13 cellular contexts compared by ENCODE assay signal in genomic region chr2:61493523-61493942, GRCh38. TPM values are rescaled to one million over a fixed set of nuclear protein-coding genes. Genes with fewer than 3 reads are reported as not detected.
DNase-seq lines count a peak whose midpoint lies in the region; ATAC-seq, FAIRE-seq and TF ChIP-seq lines count a peak whose summit lies in the region.
"Had no signal": no experiment of that assay in that cellular context is flagged by ENCODE, and none has a peak within 500 bp of the region (broad histone marks: within the 10 kb centered on the region; RNA-seq: fewer than 3 reads in every experiment).

No MANE protein-coding gene starts in this region.

- peak overlapping the region; percentile 85 to 89 for H3K27ac Mint-ChIP-seq in T-cell

- H3K4me3 Mint-ChIP-seq in T-cell, result peak overlapping the region; percentile 21 to 42 (median 37)

- H4K20me1 ChIP-seq in DOHH2 (ENCODE audit: control insufficient read depth, insufficient read depth, low read depth, low read length), result peaks cover 10% of the 10 kb centered on the region; the same call in 1 of the 2 replicates

- H3K27ac ChIP-seq in A673 (ENCODE audit: low read depth, low read length, poor library complexity, severe bottlenecking) (no peak overlapping the region), DOHH2 (ENCODE audit: low read depth, low read length) (0 out of 2 replicates have a peak overlapping the region, but pooled peaks have one; percentile 3)
- H3K27ac ChIP-seq: prostate gland, vagina had no signal

- no peaks in the 10 kb centered on the region for H3K27me3 Mint-ChIP-seq in T-cell

- POLR2A ChIA-PET in A673 (lab: Charles Lee; ENCODE audit: low non-redundant PET) (no interaction called here), T-cell (lab: Charles Lee) (interaction anchor here (0.5 to 0.7 kb wide), 6 partner anchors 26 to 369 kb away, joined by 3 to 12 read pairs (median 4); no protein-coding TSS in a partner anchor)

- no peak overlapping the region for H3K4me2 ChIP-seq in DOHH2 (ENCODE audit: low read length)

- H3K9me3 Mint-ChIP-seq in T-cell, result no peaks in the 10 kb centered on the region

- H3K27me3 ChIP-seq in A673 (replicated peaks; ENCODE audit: insufficient read depth, low read depth, low read length, poor library complexity), result no peaks in the 10 kb centered on the region
- no peaks in the 10 kb centered on the region for H3K27me3 ChIP-seq in DOHH2 (ENCODE audit: control insufficient read depth, low read length)
- H3K27me3 ChIP-seq: vagina had no signal

- CTCF ChIA-PET in A673 (lab: Charles Lee), result no interaction called here
- CTCF ChIA-PET in T-cell (lab: Charles Lee), result interaction anchor here in 1 of 2 donors (1.4 to 1.8 kb wide), 2 partner anchors 44 to 67 kb away, joined by 4 to 10 read pairs; no protein-coding TSS in a partner anchor

- DNase-seq in A673 (ENCODE audit: low spot score) (peak; percentile 33), T-cell (peak in 2 of 34 experiments; percentile 2 to 8), fibroblast of gingiva (ENCODE audit: low read depth) (peak; percentile 7), NCI-H1694 treated with DMSO at 0.1 percent for 48 hours (lab: John Stamatoyannopoulos, UW) (no peak), RCC 7860 (ENCODE audit: low spot score) (no peak)
- DNase-seq: DMS79, islet precursor cell, NCI-H446 treated with DMSO at 0.1 percent for 48 hours had no signal

- H3K79me2 ChIP-seq in DOHH2 (ENCODE audit: control insufficient read depth, low read length), result peaks cover 63% of the 10 kb centered on the region

- peaks cover 21% of the 10 kb centered on the region for H3F3A ChIP-seq in DOHH2 (ENCODE audit: control insufficient read depth, insufficient read depth)

- intact Hi-C loops in A673 (cut with micrococcal nuclease; ENCODE audit: unreplicated experiment), result no loop called here

- H3K36me3 ChIP-seq in A673 (ENCODE audit: insufficient read depth, low read length, poor library complexity, severe bottlenecking) (peaks cover 95% of the 10 kb centered on the region), DOHH2 (ENCODE audit: control insufficient read depth, low read length) (peaks cover 92% of the 10 kb centered on the region)
- H3K36me3 ChIP-seq: prostate gland had no signal

- ATAC-seq in T-cell (replicated peaks in 1 of 4) (peak; percentile 45 to 77 (median 65)), GM19035 (IDR thresholded peaks at IDR 0.05; ENCODE audit: unreplicated experiment) (no peak), GM18511 (IDR thresholded peaks at IDR 0.05; ENCODE audit: unreplicated experiment) (no peak)

- H3K4me3 ChIP-seq in A673 (ENCODE audit: low read depth, low read length, poor library complexity, severe bottlenecking), result no peak overlapping the region
- no peak overlapping the region for H3K4me3 ChIP-seq in DOHH2 (ENCODE audit: low read length)
- H3K4me3 ChIP-seq: prostate gland, vagina had no signal

- H3K9me2 ChIP-seq in DOHH2 (replicated peaks; ENCODE audit: control insufficient read depth, low read length), result no peaks in the 10 kb centered on the region

- H3K36me3 Mint-ChIP-seq in T-cell, result peaks cover 46% of the 10 kb centered on the region

- H3K9me3 ChIP-seq in A673 (ENCODE audit: low read depth, low read length, poor library complexity, severe bottlenecking) (no peaks in the 10 kb centered on the region), DOHH2 (ENCODE audit: control insufficient read depth, insufficient read depth, low read length) (no peaks in the 10 kb centered on the region)
- H3K9me3 ChIP-seq: prostate gland, vagina had no signal

- H3K4me1 Mint-ChIP-seq in T-cell, result peaks cover 14 to 25% (median 25%) of the 10 kb centered on the region in 3 donors

- no peak for FAIRE-seq in RCC 7860 (lab: Jason Lieb, UNC)

- BruUV-seq in A673 (replicated peaks; lab: Mats Ljungman, UMichigan), result no TSS peak

- H3K4me1 ChIP-seq in A673 (ENCODE audit: insufficient read depth, low read length, poor library complexity, severe bottlenecking) (no peaks in the 10 kb centered on the region), DOHH2 (ENCODE audit: control insufficient read depth, low read length) (peaks cover 15% of the 10 kb centered on the region)
- H3K4me1 ChIP-seq: prostate gland, vagina had no signal

- no peak for TF ChIP-seq CTCF in A673 (conservative IDR thresholded peaks at IDR 0.05; ENCODE audit: low read depth, low read length)
- TF ChIP-seq CTCF in DOHH2 (IDR thresholded peaks at IDR 0.05; ENCODE audit: low read depth, low read length, poor library complexity, severe bottlenecking), result no peak

RNA-seq across cellular contexts. Expression of gene USP34, which starts 22.6 kb away (rescaled TPM):
- total RNA-seq in A673 (2021) (97.1 and 98.5 TPM in 2 replicates), T-cell (100 to 1,000 TPM; 118 to 193 (median 132) TPM)

RNA-seq across cellular contexts. Expression of gene XPO1, which starts 44.6 kb away (rescaled TPM):
- total RNA-seq in A673 (2021) (233 and 247 TPM in 2 replicates), T-cell (100 to 1,000 TPM; 116 to 142 (median 130) TPM)

Comparison
In these comparisons a context has a peak if more than half of its experiments do, and no peak if none do; other contexts are left out.
1. DNase-seq: peak in A673 (single experiment) and fibroblast of gingiva (single experiment); none in NCI-H1694 treated with DMSO at 0.1 percent for 48 hours (single experiment) and RCC 7860 (single experiment).
2. ATAC-seq: peak in T-cell (4 of 4); none in GM19035 (single experiment) and GM18511 (single experiment).